ENCODE assay signal across 14 cellular contexts in the genomic region with DNA sequence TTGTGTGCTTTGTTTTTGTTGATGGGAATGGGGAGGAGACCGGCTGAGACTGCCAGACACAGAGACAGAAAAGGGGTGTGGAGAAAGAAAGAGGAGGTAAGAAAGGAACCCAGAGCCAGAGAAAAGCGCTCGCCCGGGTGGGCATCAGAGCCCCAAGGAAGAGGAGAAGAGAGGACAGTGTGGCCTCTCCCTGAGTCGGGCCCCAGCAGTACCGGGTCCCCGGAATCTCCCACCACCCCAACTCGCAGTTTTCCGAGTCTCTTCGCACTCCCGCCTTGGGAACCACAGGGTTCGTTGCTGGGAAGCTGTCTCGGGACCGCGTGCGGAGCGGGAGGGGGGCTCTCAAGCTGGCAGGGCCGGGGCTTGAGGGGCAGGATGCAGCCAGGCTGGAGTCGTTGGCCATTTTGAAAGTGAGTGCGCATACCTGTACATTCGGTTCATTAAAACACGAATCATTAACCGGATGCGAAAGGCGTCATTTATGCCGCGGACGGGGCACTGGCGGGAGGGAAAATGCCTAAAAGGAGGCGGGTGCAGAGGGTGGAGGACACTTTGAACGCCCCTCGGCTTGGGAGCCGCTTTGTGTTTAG. TPM values are rescaled to one million over a fixed set of nuclear protein-coding genes. Genes with fewer than 3 reads are reported as not detected.
DNase-seq lines count a peak whose midpoint lies in the region; ATAC-seq and TF ChIP-seq lines count a peak whose summit lies in the region.
"Had no signal": no experiment of that assay in that cellular context is flagged by ENCODE, and none has a peak within 500 bp of the region (broad histone marks: within the 10 kb centered on the region; RNA-seq: fewer than 3 reads in every experiment).

No MANE protein-coding gene starts in this region.

- ATAC-seq in effector memory CD8-positive, alpha-beta T cell (replicated peaks), result no peak
- ATAC-seq: HCT116 had no signal

- peaks cover 48% of the 10 kb centered on the region for H3K27me3 ChIP-seq in CD4-positive, alpha-beta memory T cell (ENCODE audit: insufficient read depth, low read length)
- peaks cover 100% of the 10 kb centered on the region for H3K27me3 ChIP-seq in neural progenitor cell

- peaks cover 62% of the 10 kb centered on the region for H3K4me1 ChIP-seq in CD4-positive, alpha-beta memory T cell (ENCODE audit: insufficient read depth, low read length)
- peaks cover 57% of the 10 kb centered on the region for H3K4me1 ChIP-seq in neural progenitor cell

- H3K27ac ChIP-seq in CD4-positive, alpha-beta memory T cell (ENCODE audit: low read depth, low read length), result no peak overlapping the region
- no peak overlapping the region for H3K27ac ChIP-seq in neural progenitor cell
- H3K27ac ChIP-seq: cardiac muscle cell had no signal

- H3K4me2 ChIP-seq in neural progenitor cell, result peak overlapping the region; percentile 77

- peaks cover 0 to 15% (median 0%) of the 10 kb centered on the region in 8 donors for H3K9me3 Mint-ChIP-seq in CD4-positive, alpha-beta memory T cell
- no peaks in the 10 kb centered on the region for H3K9me3 Mint-ChIP-seq in effector memory CD8-positive, alpha-beta T cell
- H3K9me3 Mint-ChIP-seq in neural progenitor cell, result peaks cover 4% of the 10 kb centered on the region

- H3K4me3 Mint-ChIP-seq in CD4-positive, alpha-beta memory T cell, result peak overlapping the region; percentile 20 to 81 (median 58)
- H3K4me3 Mint-ChIP-seq in effector memory CD8-positive, alpha-beta T cell, result peak overlapping the region; percentile 37 to 40
- peak overlapping the region; percentile 60 for H3K4me3 Mint-ChIP-seq in neural progenitor cell

- DNase-seq in CD4-positive, alpha-beta memory T cell, result peak in 2 of 5 donors; percentile 12 to 18
- peak; percentile 38 for DNase-seq in GM10266 (ENCODE audit: extremely low spot score)
- DNase-seq in effector memory CD8-positive, alpha-beta T cell, result no peak
- DNase-seq in neural progenitor cell (ENCODE audit: low spot score), result peak; percentile 34
- DNase-seq in ACHN, result no peak
- no peak for DNase-seq in NCI-H146 treated with DMSO at 0.1 percent for 48 hours (lab: John Stamatoyannopoulos, UW; ENCODE audit: unreplicated experiment)
- DNase-seq in activated CD4-positive, CD25-positive, alpha-beta regulatory T cell treated with anti-CD3 and anti-CD28 coated beads, Interleukin-2, amount 50 U/mL, for 72 hours, result no peak
- DNase-seq: DMS 273 treated with DMSO at 0.1 percent for 48 hours, KG1, NCI-H2081 treated with DMSO at 0.1 percent for 48 hours had no signal

- peak overlapping the region in 4 of 7 donors; percentile 29 to 75 (median 44) for H3K27ac Mint-ChIP-seq in CD4-positive, alpha-beta memory T cell
- no peak overlapping the region for H3K27ac Mint-ChIP-seq in effector memory CD8-positive, alpha-beta T cell
- H3K27ac Mint-ChIP-seq in neural progenitor cell, result no peak overlapping the region

- no peak overlapping the region for H3K9ac ChIP-seq in neural progenitor cell

- H2AFZ ChIP-seq in neural progenitor cell (replicated peaks), result no peak overlapping the region

- H3K79me2 ChIP-seq in neural progenitor cell (ENCODE audit: low read depth), result no peaks in the 10 kb centered on the region

- in situ Hi-C loops in ACHN (cut with HindIII; ENCODE audit: low pct_ligation_motif_present, low pct_unique_long_range_greater_than_20kb, low sequenced_read_pairs), result no loop called here

- H3K4me1 Mint-ChIP-seq in CD4-positive, alpha-beta memory T cell, result peaks cover 32 to 77% (median 43%) of the 10 kb centered on the region in 4 donors
- peaks cover 23 to 34% of the 10 kb centered on the region in 2 donors for H3K4me1 Mint-ChIP-seq in effector memory CD8-positive, alpha-beta T cell (ENCODE audit: low read depth in 2 of 2)
- H3K4me1 Mint-ChIP-seq in neural progenitor cell, result peaks cover 36% of the 10 kb centered on the region

- no peaks in the 10 kb centered on the region for H3K36me3 ChIP-seq in CD4-positive, alpha-beta memory T cell (ENCODE audit: insufficient read depth, low read length)
- no peaks in the 10 kb centered on the region for H3K36me3 ChIP-seq in neural progenitor cell
- H3K36me3 ChIP-seq: cardiac muscle cell had no signal

- CTCF ChIA-PET in CD4-positive, alpha-beta memory T cell (lab: Charles Lee; ENCODE audit: partially characterized antibody), result no interaction called here

- peaks cover 69% of the 10 kb centered on the region for H4K20me1 ChIP-seq in neural progenitor cell (ENCODE audit: low read depth)

- no peak overlapping the region for H3K4me3 ChIP-seq in CD4-positive, alpha-beta memory T cell (ENCODE audit: low read length in 2 of 2)
- H3K4me3 ChIP-seq in neural progenitor cell, result peak overlapping the region; percentile 39
- H3K4me3 ChIP-seq: cardiac muscle cell had no signal

- no peaks in the 10 kb centered on the region for H3K36me3 Mint-ChIP-seq in CD4-positive, alpha-beta memory T cell
- peaks cover 16% of the 10 kb centered on the region for H3K36me3 Mint-ChIP-seq in effector memory CD8-positive, alpha-beta T cell (ENCODE audit: insufficient read depth)
- no peaks in the 10 kb centered on the region for H3K36me3 Mint-ChIP-seq in neural progenitor cell

- no peak for TF ChIP-seq CTCF in GM10266 (IDR thresholded peaks at IDR 0.05; ENCODE audit: control insufficient read depth, insufficient read depth, low read depth, missing control alignments)
- TF ChIP-seq CTCF in neural progenitor cell (IDR thresholded peaks at IDR 0.05), result no peak

- H3K27me3 Mint-ChIP-seq in CD4-positive, alpha-beta memory T cell, result peaks cover 52 to 63% of the 10 kb centered on the region in 2 donors
- peaks cover 73 to 90% of the 10 kb centered on the region in 2 donors for H3K27me3 Mint-ChIP-seq in effector memory CD8-positive, alpha-beta T cell
- peaks cover 76% of the 10 kb centered on the region for H3K27me3 Mint-ChIP-seq in neural progenitor cell (ENCODE audit: insufficient read depth, low read depth)

- no peaks in the 10 kb centered on the region for H3K9me3 ChIP-seq in CD4-positive, alpha-beta memory T cell (ENCODE audit: control insufficient read depth in 1 of 2, low read length in 2 of 2)
- no peaks in the 10 kb centered on the region for H3K9me3 ChIP-seq in neural progenitor cell (ENCODE audit: low read depth)

- intact Hi-C loops in CD4-positive, alpha-beta memory T cell (cut with micrococcal nuclease), result no loop called here

- H3F3A ChIP-seq in neural progenitor cell (ENCODE audit: low read depth), result peaks cover 37% of the 10 kb centered on the region

- POLR2A ChIA-PET in CD4-positive, alpha-beta memory T cell (lab: Charles Lee; ENCODE audit: partially characterized antibody), result interaction anchor here (1.3 to 1.6 kb wide), 2 partner anchors 12 to 366 kb away, joined by 3 to 4 read pairs; no protein-coding TSS in a partner anchor

RNA-seq across cellular contexts. Expression of a gene that starts 3.2 kb away (rescaled TPM):
- total RNA-seq in CD4-positive, alpha-beta memory T cell, result under 1 TPM; 0.30 to 0.38 TPM
- under 1 TPM in 1 of 2 donors, not detected in 1; 0.09 TPM for polyA plus RNA-seq in CD4-positive, alpha-beta memory T cell
- total RNA-seq in neural progenitor cell (ENCODE audit: low replicate concordance), result 0.09 and 0.51 TPM in 2 replicates
- total RNA-seq: kidney epithelial cell had no signal
- polyA plus RNA-seq: cardiac muscle cell had no signal

RNA-seq across cellular contexts. Expression of a gene that starts 11.4 kb away (rescaled TPM):
- total RNA-seq in CD4-positive, alpha-beta memory T cell, result not detected
- polyA plus RNA-seq in CD4-positive, alpha-beta memory T cell, result not detected
- total RNA-seq in neural progenitor cell (ENCODE audit: low replicate concordance), result not detected in 2 replicates
- total RNA-seq: cardiac muscle cell; kidney epithelial cell; T-helper 2 cell treated with Interferon-gamma antibody and Interleukin-4, amounts not matched to agents 100 ng/mL and 5 ng/mL, for 36 hours had no signal
- polyA plus RNA-seq: cardiac muscle cell had no signal

Comparison
In these comparisons a context has a peak if more than half of its experiments do, and no peak if none do; other contexts are left out.
1. DNase-seq: peak in GM10266 (single experiment) and neural progenitor cell (single experiment); none in effector memory CD8-positive, alpha-beta T cell (0 of 3), ACHN (single experiment), NCI-H146 treated with DMSO at 0.1 percent for 48 hours (single experiment) and activated CD4-positive, CD25-positive, alpha-beta regulatory T cell treated with anti-CD3 and anti-CD28 coated beads, Interleukin-2, amount 50 U/mL, for 72 hours (single experiment).
2. H3K27ac Mint-ChIP-seq: peak in CD4-positive, alpha-beta memory T cell (4 of 7); none in effector memory CD8-positive, alpha-beta T cell (0 of 2) and neural progenitor cell (single experiment).
3. Peak in every context shown above with its lines, with median percentiles within 50 percentile points of each other: H3K4me3 Mint-ChIP-seq.